Comparison of ENCODE assay signal across 13 cellular contexts in the genomic region with DNA sequence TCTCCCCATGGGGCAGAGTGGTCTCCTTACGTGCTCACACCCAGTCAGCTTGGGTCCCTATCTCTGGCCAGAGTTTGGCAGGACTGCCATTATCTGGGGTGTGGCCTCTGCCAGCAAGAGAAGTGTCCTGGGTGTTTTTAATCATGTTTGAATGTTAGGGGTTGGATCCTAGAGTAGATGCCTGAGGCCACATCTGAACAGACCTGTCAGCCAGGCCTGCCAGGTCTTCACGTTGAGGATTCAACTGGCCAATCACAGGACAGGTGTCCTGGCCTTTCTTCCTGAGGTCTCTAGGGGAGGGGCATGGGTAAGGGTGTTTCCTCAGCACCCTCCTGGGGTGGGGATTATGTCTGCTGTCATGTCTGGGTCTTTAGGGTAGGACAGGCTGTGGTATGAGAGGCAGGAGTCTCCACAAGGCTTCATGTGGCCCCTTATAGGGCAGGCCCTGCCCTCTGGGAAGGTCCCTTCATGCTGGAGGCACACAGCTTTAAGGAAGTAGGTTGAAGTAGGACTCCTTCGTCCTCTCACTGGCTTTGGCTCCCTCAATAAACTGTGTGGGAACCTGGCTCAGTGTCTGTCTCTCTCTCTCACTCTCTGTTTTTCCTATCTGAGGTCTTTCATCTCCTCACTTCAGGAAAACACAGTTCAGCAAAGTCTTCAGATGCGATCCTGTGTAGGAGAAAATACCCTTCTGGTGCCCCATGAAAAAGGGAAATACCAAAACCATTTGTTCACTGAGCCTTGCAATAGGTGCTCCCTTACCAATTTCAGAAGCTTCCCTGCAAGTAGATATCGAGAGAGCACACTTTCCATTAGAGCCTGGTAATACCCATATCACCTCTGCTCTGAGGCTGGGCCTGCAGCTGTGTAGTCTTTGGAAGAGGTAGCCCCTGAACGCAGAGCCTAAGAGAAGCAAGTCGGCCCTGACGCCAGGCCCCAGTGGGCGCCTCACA. TPM values are rescaled to one million over a fixed set of nuclear protein-coding genes. Genes with fewer than 3 reads are reported as not detected.
DNase-seq lines count a peak whose midpoint lies in the region; ATAC-seq and TF ChIP-seq lines count a peak whose summit lies in the region.
"Had no signal": no experiment of that assay in that cellular context is flagged by ENCODE, and none has a peak within 500 bp of the region (broad histone marks: within the 10 kb centered on the region; RNA-seq: fewer than 3 reads in every experiment).

No MANE protein-coding gene starts in this region.

- CTCF ChIA-PET in WTC11 (lab: Charles Lee): interaction anchor here (1.2 kb wide), 1 partner anchor 10 kb away, joined by 3 read pairs; a partner anchor contains a TSS

- H3K27ac Mint-ChIP-seq in activated CD4-positive, alpha-beta T cell treated with anti-CD3 and anti-CD28 coated beads, Interleukin-2, amount 10 ng/mL, durations not matched to agents 24 days and 14 days: peak overlapping the region; percentile 26
- H3K27ac Mint-ChIP-seq in WTC11: no peak overlapping the region
- peak overlapping the region; percentile 92 for H3K27ac Mint-ChIP-seq in stimulated activated memory B cell treated with anti-CD40 and anti-IgM and Interleukin-4, amounts not matched to agents 10 μg/mL and 1 μg/mL and 100 μg/mL, for 72 hours
- H3K27ac Mint-ChIP-seq: nephron had no signal

- intact Hi-C loops in activated CD4-positive, alpha-beta T cell treated with anti-CD3 and anti-CD28 coated beads, Interleukin-2, amount 10 ng/mL, durations not matched to agents 24 days and 14 days (cut with micrococcal nuclease): no loop called here

- no peak for DNase-seq in activated CD4-positive, alpha-beta T cell treated with anti-CD3 and anti-CD28 coated beads, Interleukin-2, amount 10 ng/mL, durations not matched to agents 24 days and 14 days
- DNase-seq in activated CD4-positive, alpha-beta T cell treated with anti-CD3 and anti-CD28 coated beads, Interleukin-2, amount 50 U/mL, for 4 hours: no peak
- DNase-seq in WTC11 (ENCODE audit: low spot score): no peak
- DNase-seq in anterior cingulate cortex (lab: John Stamatoyannopoulos, UW): no peak
- no peak for DNase-seq in NOMO-1 treated with dmso at 0.1 percent for 144 hours (lab: John Stamatoyannopoulos, UW; ENCODE audit: unreplicated experiment)
- no peak for DNase-seq in DMS79 treated with DMSO at 0.1 percent for 48 hours (lab: John Stamatoyannopoulos, UW)
- DNase-seq: caudate nucleus, IMR-90, NCI-H1694 treated with DMSO at 0.1 percent for 48 hours had no signal

- H3K36me3 Mint-ChIP-seq in activated CD4-positive, alpha-beta T cell treated with anti-CD3 and anti-CD28 coated beads, Interleukin-2, amount 10 ng/mL, durations not matched to agents 24 days and 14 days (ENCODE audit: low read depth): peaks cover 43% of the 10 kb centered on the region
- peaks cover 34% of the 10 kb centered on the region for H3K36me3 Mint-ChIP-seq in WTC11
- H3K36me3 Mint-ChIP-seq in stimulated activated memory B cell treated with anti-CD40 and anti-IgM and Interleukin-4, amounts not matched to agents 10 μg/mL and 1 μg/mL and 100 μg/mL, for 72 hours: peaks cover 37% of the 10 kb centered on the region

- no peak overlapping the region for H3K4me3 Mint-ChIP-seq in activated CD4-positive, alpha-beta T cell treated with anti-CD3 and anti-CD28 coated beads, Interleukin-2, amount 10 ng/mL, durations not matched to agents 24 days and 14 days
- H3K4me3 Mint-ChIP-seq in WTC11: no peak overlapping the region
- peak overlapping the region; percentile 27 for H3K4me3 Mint-ChIP-seq in stimulated activated memory B cell treated with anti-CD40 and anti-IgM and Interleukin-4, amounts not matched to agents 10 μg/mL and 1 μg/mL and 100 μg/mL, for 72 hours
- H3K4me3 Mint-ChIP-seq: nephron had no signal

- no peaks in the 10 kb centered on the region for H3K9me3 Mint-ChIP-seq in activated CD4-positive, alpha-beta T cell treated with anti-CD3 and anti-CD28 coated beads, Interleukin-2, amount 10 ng/mL, durations not matched to agents 24 days and 14 days
- no peaks in the 10 kb centered on the region for H3K9me3 Mint-ChIP-seq in WTC11
- no peaks in the 10 kb centered on the region for H3K9me3 Mint-ChIP-seq in stimulated activated memory B cell treated with anti-CD40 and anti-IgM and Interleukin-4, amounts not matched to agents 10 μg/mL and 1 μg/mL and 100 μg/mL, for 72 hours
- H3K9me3 Mint-ChIP-seq: nephron had no signal

- peak; percentile 67 for ATAC-seq in HG02642 (IDR thresholded peaks at IDR 0.05; ENCODE audit: poor library complexity, unreplicated experiment)
- peak; percentile 41; the same call in 1 of the 2 replicates for ATAC-seq in WTC11
- peak; percentile 95 for ATAC-seq in stimulated activated memory B cell treated with anti-CD40 and anti-IgM and Interleukin-4, amounts not matched to agents 10 μg/mL and 1 μg/mL and 100 μg/mL, for 72 hours

- POLR2A ChIA-PET in WTC11 (lab: Charles Lee): interaction anchor here (2.6 kb wide), 1 partner anchor 9 kb away, joined by 10 read pairs; a partner anchor contains a TSS

- H3K27me3 Mint-ChIP-seq in activated CD4-positive, alpha-beta T cell treated with anti-CD3 and anti-CD28 coated beads, Interleukin-2, amount 10 ng/mL, durations not matched to agents 24 days and 14 days: no peaks in the 10 kb centered on the region
- H3K27me3 Mint-ChIP-seq in WTC11 (ENCODE audit: low read depth): no peaks in the 10 kb centered on the region
- no peaks in the 10 kb centered on the region for H3K27me3 Mint-ChIP-seq in stimulated activated memory B cell treated with anti-CD40 and anti-IgM and Interleukin-4, amounts not matched to agents 10 μg/mL and 1 μg/mL and 100 μg/mL, for 72 hours

- H3K4me1 Mint-ChIP-seq in activated CD4-positive, alpha-beta T cell treated with anti-CD3 and anti-CD28 coated beads, Interleukin-2, amount 10 ng/mL, durations not matched to agents 24 days and 14 days: peaks cover 2% of the 10 kb centered on the region
- no peaks in the 10 kb centered on the region for H3K4me1 Mint-ChIP-seq in WTC11
- peaks cover 45% of the 10 kb centered on the region for H3K4me1 Mint-ChIP-seq in stimulated activated memory B cell treated with anti-CD40 and anti-IgM and Interleukin-4, amounts not matched to agents 10 μg/mL and 1 μg/mL and 100 μg/mL, for 72 hours

- TF ChIP-seq CTCF in WTC11 (IDR thresholded peaks at IDR 0.05): no peak

TF ChIP-seq in WTC11, 78 proteins besides CTCF, POLR2A, EP300 and RAD21 (continues in another document):
- TF ChIP-seq JAZF1 (CRISPR knock-in tag; IDR thresholded peaks at IDR 0.05) (no peak), SP1 (CRISPR knock-in tag; conservative IDR thresholded peaks at IDR 0.05) (no peak), TCF7 (CRISPR knock-in tag; IDR thresholded peaks at IDR 0.05; ENCODE audit: low read depth) (no peak), RORB (CRISPR knock-in tag; IDR thresholded peaks at IDR 0.05) (no peak), NR1H2 (CRISPR knock-in tag; IDR thresholded peaks at IDR 0.05) (no peak), NFYB (CRISPR knock-in tag; conservative IDR thresholded peaks at IDR 0.05; ENCODE audit: low read depth) (no peak), ZNF416 (CRISPR knock-in tag; IDR thresholded peaks at IDR 0.05) (no peak), FOXP1 (CRISPR knock-in tag; IDR thresholded peaks at IDR 0.05; ENCODE audit: borderline replicate concordance) (no peak), JUN (CRISPR knock-in tag; IDR thresholded peaks at IDR 0.05) (no peak), NR2C2 (CRISPR knock-in tag; IDR thresholded peaks at IDR 0.05) (no peak)
- TF ChIP-seq, protein P1, sequence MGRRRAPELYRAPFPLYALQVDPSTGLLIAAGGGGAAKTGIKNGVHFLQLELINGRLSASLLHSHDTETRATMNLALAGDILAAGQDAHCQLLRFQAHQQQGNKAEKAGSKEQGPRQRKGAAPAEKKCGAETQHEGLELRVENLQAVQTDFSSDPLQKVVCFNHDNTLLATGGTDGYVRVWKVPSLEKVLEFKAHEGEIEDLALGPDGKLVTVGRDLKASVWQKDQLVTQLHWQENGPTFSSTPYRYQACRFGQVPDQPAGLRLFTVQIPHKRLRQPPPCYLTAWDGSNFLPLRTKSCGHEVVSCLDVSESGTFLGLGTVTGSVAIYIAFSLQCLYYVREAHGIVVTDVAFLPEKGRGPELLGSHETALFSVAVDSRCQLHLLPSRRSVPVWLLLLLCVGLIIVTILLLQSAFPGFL (CRISPR knock-in tag; IDR thresholded peaks at IDR 0.05; ENCODE audit: borderline replicate concordance): no peak
- TF ChIP-seq, protein P2, sequence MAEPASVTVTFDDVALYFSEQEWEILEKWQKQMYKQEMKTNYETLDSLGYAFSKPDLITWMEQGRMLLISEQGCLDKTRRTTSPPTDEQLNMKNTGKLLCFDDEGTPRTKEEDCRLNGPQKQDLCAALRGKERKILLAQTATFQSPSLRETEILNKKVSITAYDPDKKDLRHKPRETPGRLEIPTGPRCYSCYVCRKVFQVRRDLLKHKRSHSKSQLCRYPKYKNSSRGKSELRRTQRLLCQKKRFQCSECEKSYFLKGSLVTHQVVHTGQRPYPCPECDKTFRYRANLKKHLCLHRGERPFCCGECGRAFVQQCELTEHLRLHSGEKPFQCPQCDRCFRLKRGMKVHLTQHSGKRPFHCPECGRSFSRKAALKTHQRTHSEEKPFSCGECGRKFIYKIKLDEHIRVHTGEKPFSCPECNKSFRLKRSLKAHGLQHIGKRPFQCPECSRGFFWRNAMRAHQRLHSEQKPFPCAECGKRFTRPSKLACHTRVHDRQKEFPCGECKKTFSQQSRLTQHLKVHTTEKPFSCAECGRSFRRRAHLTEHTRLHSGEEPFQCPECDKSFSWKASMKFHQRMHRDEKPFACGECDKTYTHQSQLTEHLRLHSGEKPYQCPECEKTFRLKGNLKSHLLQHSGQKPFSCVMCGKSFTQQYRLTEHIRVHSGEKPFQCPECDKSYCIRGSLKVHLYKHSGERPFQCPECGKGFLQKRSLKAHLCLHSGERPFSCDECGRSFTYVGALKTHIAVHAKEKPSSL (CRISPR knock-in tag; conservative IDR thresholded peaks at IDR 0.05): no peak

RNA-seq across cellular contexts. Expression of a gene that starts 6.7 kb away (rescaled TPM):
- total RNA-seq in activated CD4-positive, alpha-beta T cell treated with anti-CD3 and anti-CD28 coated beads, Interleukin-2, amount 10 ng/mL, durations not matched to agents 24 days and 14 days: 0.26 and 0.54 TPM in 2 replicates
- total RNA-seq in WTC11 (2021): 0.25 to 0.39 TPM in 2 of 3 replicates, not detected in the other
- total RNA-seq: Daoy, IMR-90 had no signal

RNA-seq across cellular contexts. Expression of a gene that starts 9.0 kb away (rescaled TPM):
- 0.96 and 1.2 TPM in 2 replicates for total RNA-seq in activated CD4-positive, alpha-beta T cell treated with anti-CD3 and anti-CD28 coated beads, Interleukin-2, amount 10 ng/mL, durations not matched to agents 24 days and 14 days
- 1.3 to 2.3 TPM (median 1.6 TPM) in 3 replicates for total RNA-seq in WTC11 (2021)

RNA-seq across cellular contexts. Expression of a gene that starts 9.2 kb away (rescaled TPM):
- total RNA-seq in activated CD4-positive, alpha-beta T cell treated with anti-CD3 and anti-CD28 coated beads, Interleukin-2, amount 10 ng/mL, durations not matched to agents 24 days and 14 days: 55.8 and 57.3 TPM in 2 replicates
- total RNA-seq in WTC11 (2021): 73.6 to 90.2 TPM (median 77.3 TPM) in 3 replicates

RNA-seq across cellular contexts. Expression of a gene that starts 12.3 kb away (rescaled TPM):
- 300 and 306 TPM in 2 replicates for total RNA-seq in activated CD4-positive, alpha-beta T cell treated with anti-CD3 and anti-CD28 coated beads, Interleukin-2, amount 10 ng/mL, durations not matched to agents 24 days and 14 days
- total RNA-seq in WTC11 (2021): 76.8 to 99.1 TPM (median 98.8 TPM) in 3 replicates

RNA-seq across cellular contexts. Expression of a gene that starts 17.6 kb away (rescaled TPM):
- 26.6 and 30.3 TPM in 2 replicates for total RNA-seq in activated CD4-positive, alpha-beta T cell treated with anti-CD3 and anti-CD28 coated beads, Interleukin-2, amount 10 ng/mL, durations not matched to agents 24 days and 14 days
- total RNA-seq in WTC11 (2021): 41.3 to 47.9 TPM (median 44.4 TPM) in 3 replicates

Comparison
In these comparisons a context has a peak if more than half of its experiments do, and no peak if none do; other contexts are left out.
1. ATAC-seq: peak in every context shown above with its lines; median percentile 95 in stimulated activated memory B cell treated with anti-CD40 and anti-IgM and Interleukin-4, amounts not matched to agents 10 μg/mL and 1 μg/mL and 100 μg/mL, for 72 hours; 67 in HG02642; 41 in WTC11.